2 cellular contexts compared by ENCODE assay signal in genomic region chr12:40039598-40039997, GRCh38.
TF ChIP-seq lines count a peak whose summit lies in the region.

No MANE protein-coding gene starts in this region.

TF ChIP-seq in GM23338, 12 proteins besides CTCF, POLR2A, EP300 and RAD21:
- no peak for TF ChIP-seq JUNB (IDR thresholded peaks at IDR 0.05; ENCODE audit: unreplicated experiment)
- no peak for TF ChIP-seq NANOG (IDR thresholded peaks at IDR 0.05; ENCODE audit: borderline replicate concordance)
- TF ChIP-seq ZNF114 (CRISPR knock-in tag; IDR thresholded peaks at IDR 0.05): no peak
- TF ChIP-seq ZNF462 (CRISPR knock-in tag; IDR thresholded peaks at IDR 0.05): no peak
- TF ChIP-seq ETS1 (IDR thresholded peaks at IDR 0.05): no peak
- TF ChIP-seq ZNF331 (CRISPR knock-in tag; IDR thresholded peaks at IDR 0.05; ENCODE audit: low read depth): no peak
- TF ChIP-seq CREB1 (CRISPR knock-in tag; IDR thresholded peaks at IDR 0.05; ENCODE audit: low read depth): no peak
- no peak for TF ChIP-seq POLR2AphosphoS5 (IDR thresholded peaks at IDR 0.05; ENCODE audit: low read depth)
- TF ChIP-seq EZH2phosphoT487 (IDR thresholded peaks at IDR 0.05; ENCODE audit: unreplicated experiment): no peak
- no peak for TF ChIP-seq STAT1 (IDR thresholded peaks at IDR 0.05; ENCODE audit: unreplicated experiment)
- TF ChIP-seq EZH2 (IDR thresholded peaks at IDR 0.05; ENCODE audit: low read depth, unreplicated experiment): no peak
- TF ChIP-seq REST (IDR thresholded peaks at IDR 0.05; ENCODE audit: unreplicated experiment): no peak

TF ChIP-seq in GM12878, 131 proteins besides CTCF, POLR2A, EP300 and RAD21:
- TF ChIP-seq YBX1 (IDR thresholded peaks at IDR 0.05) (no peak), ZBTB40 (IDR thresholded peaks at IDR 0.05; ENCODE audit: borderline replicate concordance) (no peak), RELB (IDR thresholded peaks at IDR 0.05; ENCODE audit: low read depth) (0 out of 2 replicates have a peak, but pooled peaks have one; percentile 26), DPF2 (IDR thresholded peaks at IDR 0.05) (peak; percentile 85), MTA2 (IDR thresholded peaks at IDR 0.05; ENCODE audit: low read depth) (peak; percentile 95), ATF7 (IDR thresholded peaks at IDR 0.05; ENCODE audit: low read depth) (0 out of 2 replicates have a peak, but pooled peaks have one; percentile 29), IKZF2 (IDR thresholded peaks at IDR 0.05) (peak; percentile 49 to 68; a peak in 2 of 4 replicates), IKZF1 (conservative IDR thresholded peaks at IDR 0.05) (peak; percentile 69), BMI1 (IDR thresholded peaks at IDR 0.05; ENCODE audit: borderline replicate concordance) (0 out of 2 replicates have a peak, but pooled peaks have one; percentile 53), ASH2L (IDR thresholded peaks at IDR 0.05; ENCODE audit: borderline replicate concordance, low read depth) (no peak)
